ENCODE assay signal across 8 cellular contexts in the genomic region with DNA sequence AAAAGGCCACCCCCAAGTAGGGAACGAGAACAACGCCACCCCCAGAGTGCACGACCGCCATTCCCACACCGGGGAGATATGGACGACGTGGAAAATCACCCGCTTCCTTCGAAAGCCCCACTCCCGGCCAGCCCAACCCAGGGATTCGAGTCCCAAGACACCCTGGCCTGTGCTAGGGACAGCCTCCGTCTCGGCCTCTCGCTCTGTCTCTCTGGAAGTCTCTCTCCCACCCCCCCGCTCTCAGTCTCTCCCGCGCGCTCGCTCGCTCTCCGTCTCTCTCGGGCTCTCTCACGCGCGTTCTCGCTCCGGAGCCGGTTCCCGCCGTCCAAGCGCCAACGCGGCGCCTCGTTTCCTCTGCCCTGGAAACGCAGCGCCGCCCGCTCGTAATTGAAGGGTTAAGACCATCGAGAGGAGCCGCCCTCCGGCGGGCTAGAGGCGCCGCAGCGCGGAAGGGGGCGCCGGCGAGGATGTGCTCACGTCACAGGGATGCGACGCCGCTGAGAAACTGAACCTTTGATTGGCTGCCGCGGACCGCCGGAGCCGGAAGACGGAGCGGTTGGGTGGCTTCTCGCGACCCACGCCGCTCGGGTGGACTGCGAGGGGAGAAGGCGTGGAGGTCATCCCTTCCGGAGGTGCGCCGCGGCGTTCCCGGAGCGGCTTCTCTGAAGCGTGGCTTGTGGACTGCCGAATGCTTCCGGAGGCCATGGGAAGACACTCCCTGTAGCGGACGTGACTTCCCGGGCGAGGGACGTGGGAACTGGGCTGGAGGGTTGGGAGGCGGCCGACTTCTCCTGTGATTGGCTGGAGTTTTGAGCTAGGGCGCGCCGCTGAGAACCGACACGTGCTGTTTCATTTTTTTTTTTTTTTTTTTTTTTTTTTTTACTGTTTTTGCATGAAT. TPM values are rescaled to one million over a fixed set of nuclear protein-coding genes. Genes with fewer than 3 reads are reported as not detected.
DNase-seq lines count a peak whose midpoint lies in the region; ATAC-seq, FAIRE-seq and TF ChIP-seq lines count a peak whose summit lies in the region.
"Not testable (repeated sequence)": the region's sequence is repeated elsewhere in the genome, so short reads cannot be mapped to it uniquely, and the experiment has no call there.

A gene with protein sequence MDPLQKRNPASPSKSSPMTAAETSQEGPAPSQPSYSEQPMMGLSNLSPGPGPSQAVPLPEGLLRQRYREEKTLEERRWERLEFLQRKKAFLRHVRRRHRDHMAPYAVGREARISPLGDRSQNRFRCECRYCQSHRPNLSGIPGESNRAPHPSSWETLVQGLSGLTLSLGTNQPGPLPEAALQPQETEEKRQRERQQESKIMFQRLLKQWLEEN (minus strand): TSS at position 406 of the 898 bp plus-strand sequence. CDS start 9,930 bp downstream, outside the sequence.

- WGBS in small intestine, 3 donors: no CpG with 5 or more reads among the region's 91 CpGs

- H3K4me1 Mint-ChIP-seq in CD4-positive, alpha-beta T cell (ENCODE audit: low read depth); HFFc6 (ENCODE audit: low read depth): not testable (repeated sequence)

- not testable (repeated sequence) for H3K27ac Mint-ChIP-seq in CD4-positive, alpha-beta T cell; HFFc6

- not testable (repeated sequence) for TF ChIP-seq CTCF in CD4-positive, alpha-beta T cell (IDR thresholded peaks at IDR 0.05); HFFc6 (IDR thresholded peaks at IDR 0.05); left lung (IDR thresholded peaks at IDR 0.05)

- not testable (repeated sequence) for H3K27me3 ChIP-seq in CD4-positive, alpha-beta T cell (ENCODE audit: control insufficient read depth, insufficient read depth, low read length); left lung; small intestine (ENCODE audit: control insufficient read depth in 2 of 2, insufficient read depth in 2 of 2, low read length in 2 of 2)

- not testable (repeated sequence) for H3K4me1 ChIP-seq in left lung; small intestine (ENCODE audit: control insufficient read depth in 2 of 2, insufficient read depth in 1 of 2, low read depth in 1 of 2, low read length in 1 of 2)

- not testable (repeated sequence) for H3K4me3 ChIP-seq in left lung; small intestine (ENCODE audit: low read depth in 1 of 2, low read length in 2 of 2)

- FAIRE-seq in GM19239 (lab: Jason Lieb, UNC) (peak; percentile 100), small intestine (lab: Jason Lieb, UNC) (peak; percentile 97)

- ATAC-seq in CD4-positive, alpha-beta T cell (ENCODE audit: poor library complexity): peak; percentile 87
- ATAC-seq in HG03196 (IDR thresholded peaks at IDR 0.05; ENCODE audit: unreplicated experiment) (peak; percentile 86), left lung (peak; percentile 94)

- H3K4me3 Mint-ChIP-seq in CD4-positive, alpha-beta T cell; HFFc6: not testable (repeated sequence)

- not testable (repeated sequence) for H3K27me3 Mint-ChIP-seq in CD4-positive, alpha-beta T cell; HFFc6 (ENCODE audit: insufficient read depth)

- POLR2A ChIA-PET in CD4-positive, alpha-beta T cell (lab: Charles Lee): not testable (repeated sequence)

- H3K9me3 ChIP-seq in CD4-positive, alpha-beta T cell (ENCODE audit: control insufficient read depth, low read length); left lung; small intestine (ENCODE audit: control insufficient read depth, low read depth): not testable (repeated sequence)

- H3K36me3 ChIP-seq in left lung; small intestine (ENCODE audit: control insufficient read depth in 2 of 2, insufficient read depth in 2 of 2, low read length in 2 of 2): not testable (repeated sequence)

- H3K36me3 Mint-ChIP-seq in CD4-positive, alpha-beta T cell (ENCODE audit: low read depth); HFFc6 (ENCODE audit: low read depth): not testable (repeated sequence)

- intact Hi-C loops in CD4-positive, alpha-beta T cell (cut with DNase I, micrococcal nuclease); T-helper 2 cell treated with Interferon-gamma antibody and Interleukin-4, amounts not matched to agents 100 ng/mL and 5 ng/mL, for 36 hours (cut with micrococcal nuclease); left lung (cut with DNase I): not testable (repeated sequence)

- not testable (repeated sequence) for DNase-seq in CD4-positive, alpha-beta T cell; GM19239 (ENCODE audit: insufficient read length, low spot score); HFFc6; cerebellum (ENCODE audit: low spot score); left lung; small intestine

- not testable (repeated sequence) for H3K9me3 Mint-ChIP-seq in CD4-positive, alpha-beta T cell; HFFc6

- CTCF ChIA-PET in CD4-positive, alpha-beta T cell (lab: Charles Lee): not testable (repeated sequence)

- H3K27ac ChIP-seq in CD4-positive, alpha-beta T cell (ENCODE audit: low read depth, low read length); left lung; small intestine (ENCODE audit: low read depth in 1 of 2, low read length in 1 of 2): not testable (repeated sequence)

RNA-seq across cellular contexts. Expression of the gene that starts here (rescaled TPM):
- 10 to 100 TPM; 16.0 TPM for total RNA-seq in CD4-positive, alpha-beta T cell
- 10 to 100 TPM; 13.0 to 19.1 (median 16.6) TPM for total RNA-seq in HFFc6 (2021; fragmentation: NEBNext Ultra II Directional; extraction: Animal tissue kit (Norgen Biotek cat#: 25700))
- 18.2 and 19.6 TPM in 2 replicates for total RNA-seq in T-helper 2 cell treated with Interferon-gamma antibody and Interleukin-4, amounts not matched to agents 100 ng/mL and 5 ng/mL, for 36 hours
- total RNA-seq in cerebellum (25.0 TPM), left lung (10 to 100 TPM; 17.3 to 18.9 TPM)
- polyA plus RNA-seq in small intestine: 10 to 100 TPM; 10.8 to 16.5 (median 14.3) TPM
